In the genomic region with DNA sequence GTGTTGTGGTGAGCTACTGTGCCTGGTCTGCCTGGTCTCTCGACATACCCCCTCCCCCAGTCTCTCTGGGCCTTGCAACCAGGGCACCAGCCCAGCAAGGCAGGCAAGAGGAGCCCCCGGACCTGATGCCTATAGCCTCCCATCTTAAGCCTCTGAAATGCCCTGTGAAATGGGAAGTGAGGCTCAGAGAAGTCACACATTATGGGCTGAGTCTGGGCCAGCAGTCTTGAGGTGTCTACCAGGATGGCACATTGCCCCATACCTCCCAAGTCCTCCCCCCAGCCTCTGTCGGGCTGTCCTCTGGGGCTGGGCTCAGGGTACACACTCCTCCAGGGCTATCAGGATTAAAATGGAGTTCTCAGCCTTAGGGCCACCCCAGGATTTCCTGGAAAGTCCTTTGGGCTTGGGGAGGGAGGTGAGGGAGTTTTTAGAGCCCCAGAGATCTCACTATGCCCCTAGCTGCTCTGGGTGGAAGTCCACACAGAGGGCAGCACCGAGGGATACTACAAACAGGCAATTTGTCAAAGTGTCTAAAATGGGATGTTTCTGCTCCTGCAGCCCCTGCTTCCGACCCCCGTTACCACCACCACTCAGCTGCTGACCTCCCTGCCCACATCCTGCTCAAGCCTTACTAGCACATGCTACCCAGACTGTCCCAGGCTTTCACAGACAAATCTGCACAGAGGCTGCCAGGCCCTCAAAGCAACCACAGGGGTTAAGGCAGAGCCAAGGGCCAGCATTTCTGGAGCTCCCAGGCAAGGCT, we compare ENCODE assay signal across 1 cellular context.
TF ChIP-seq lines count a peak whose summit lies in the region.

No MANE protein-coding gene starts in this region.

TF ChIP-seq in SK-N-SH, 30 proteins besides CTCF, POLR2A, EP300 and RAD21:
- TF ChIP-seq GATA2 (CRISPR knock-in tag; IDR thresholded peaks at IDR 0.05) (no peak), NRF1 (IDR thresholded peaks at IDR 0.05; ENCODE audit: low read depth, low read length) (no peak), FOXM1 (IDR thresholded peaks at IDR 0.05; ENCODE audit: low read depth) (no peak), POLR2AphosphoS5 (IDR thresholded peaks at IDR 0.05; ENCODE audit: low read depth, low read length) (no peak), SIN3A (IDR thresholded peaks at IDR 0.05; ENCODE audit: borderline replicate concordance, low read depth, low read length) (no peak), TEAD4 (IDR thresholded peaks at IDR 0.05; ENCODE audit: borderline replicate concordance, insufficient read depth) (no peak), SMC3 (IDR thresholded peaks at IDR 0.05; ENCODE audit: low read depth, low read length) (no peak)
